Comparison of ENCODE assay signal across 20 cellular contexts in genomic region chr9:121187681-121188305, GRCh38. TPM values are rescaled to one million over a fixed set of nuclear protein-coding genes. Genes with fewer than 3 reads are reported as not detected.
DNase-seq lines count a peak whose midpoint lies in the region; ATAC-seq and TF ChIP-seq lines count a peak whose summit lies in the region.
"Had no signal": no experiment of that assay in that cellular context is flagged by ENCODE, and none has a peak within 500 bp of the region (broad histone marks: within the 10 kb centered on the region; RNA-seq: fewer than 3 reads in every experiment).

No MANE protein-coding gene starts in this region.

- H3K27ac ChIP-seq in cardiac muscle cell (peak overlapping the region; percentile 33), Panc1 (ENCODE audit: low read length) (no peak overlapping the region), epithelial cell of prostate (peak overlapping the region; percentile 22)
- H3K27ac ChIP-seq: left ventricle myocardium inferior had no signal

- in situ Hi-C loops in Panc1 (cut with HindIII; ENCODE audit: low pct_unique_long_range_greater_than_20kb, low sequenced_read_pairs) = no loop called here

- CTCF ChIA-PET in Panc1 (lab: Charles Lee) = no interaction called here

- H3K9me3 Mint-ChIP-seq in stimulated activated memory B cell treated with anti-CD40 and anti-IgM and Interleukin-4, amounts not matched to agents 10 μg/mL and 1 μg/mL and 100 μg/mL, for 72 hours = no peaks in the 10 kb centered on the region

- H3K4me3 ChIP-seq in cardiac muscle cell (no peak overlapping the region), Panc1 (ENCODE audit: low read depth in 2 of 2, low read length in 2 of 2) (no peak overlapping the region)
- H3K4me3 ChIP-seq: gastroesophageal sphincter, left ventricle myocardium inferior had no signal

- no peak overlapping the region for H3K4me3 Mint-ChIP-seq in stimulated activated memory B cell treated with anti-CD40 and anti-IgM and Interleukin-4, amounts not matched to agents 10 μg/mL and 1 μg/mL and 100 μg/mL, for 72 hours

- H3K27ac Mint-ChIP-seq in stimulated activated memory B cell treated with anti-CD40 and anti-IgM and Interleukin-4, amounts not matched to agents 10 μg/mL and 1 μg/mL and 100 μg/mL, for 72 hours = peak overlapping the region; percentile 42

- peak in 1 of 2 donors; percentile 20 for DNase-seq in cardiac muscle cell (ENCODE audit: low read depth in 1 of 2, low spot score in 1 of 2)
- DNase-seq in Right ventricle myocardium superior = no peak
- no peak for DNase-seq in Panc1 (ENCODE audit: low read depth, low spot score)
- no peak for DNase-seq in epithelial cell of prostate (ENCODE audit: low read depth, low spot score)
- no peak for DNase-seq in DMS153 treated with DMSO at 0.1 percent for 48 hours (lab: John Stamatoyannopoulos, UW; ENCODE audit: unreplicated experiment)
- DNase-seq in cerebellum (ENCODE audit: low spot score) = no peak
- no peak for DNase-seq in NCI-H69 (lab: John Stamatoyannopoulos, UW)
- DNase-seq: activated gamma-delta T cell, Calu3, dermis blood vessel endothelial cell, erythroblast, left ventricle myocardium inferior, NCI-H1105 treated with DMSO at 0.1 percent for 48 hours, NCI-H2107, NCI-H524 treated with DMSO at 0.1 percent for 48 hours, T-helper 2 cell had no signal

- no peaks in the 10 kb centered on the region for H3K27me3 Mint-ChIP-seq in stimulated activated memory B cell treated with anti-CD40 and anti-IgM and Interleukin-4, amounts not matched to agents 10 μg/mL and 1 μg/mL and 100 μg/mL, for 72 hours

- no peak for ATAC-seq in Right ventricle myocardium superior (ENCODE audit: poor library complexity)
- ATAC-seq in Panc1 = no peak
- no peak for ATAC-seq in stimulated activated memory B cell treated with anti-CD40 and anti-IgM and Interleukin-4, amounts not matched to agents 10 μg/mL and 1 μg/mL and 100 μg/mL, for 72 hours
- ATAC-seq: gastroesophageal sphincter, HCT116, Right ventricle myocardium inferior had no signal

- POLR2A ChIA-PET in Panc1 (lab: Charles Lee) = no interaction called here

- TF ChIP-seq CTCF in cardiac muscle cell (IDR thresholded peaks at IDR 0.05; ENCODE audit: low read depth, low read length) (no peak), Panc1 (IDR thresholded peaks at IDR 0.05) (no peak)

- H3K36me3 ChIP-seq in cardiac muscle cell (peaks cover under 1% of the 10 kb centered on the region), Panc1 (ENCODE audit: control insufficient read depth, insufficient read depth, low read length) (peaks cover 10% of the 10 kb centered on the region; the same call in 1 of the 2 replicates)

- H3K36me3 Mint-ChIP-seq in stimulated activated memory B cell treated with anti-CD40 and anti-IgM and Interleukin-4, amounts not matched to agents 10 μg/mL and 1 μg/mL and 100 μg/mL, for 72 hours = peaks cover 21% of the 10 kb centered on the region

- peaks cover 62% of the 10 kb centered on the region for H3K4me1 Mint-ChIP-seq in stimulated activated memory B cell treated with anti-CD40 and anti-IgM and Interleukin-4, amounts not matched to agents 10 μg/mL and 1 μg/mL and 100 μg/mL, for 72 hours

- intact Hi-C loops in Right ventricle myocardium superior (cut with DNase I) = no loop called here
- intact Hi-C loops in Panc1 (cut with micrococcal nuclease; ENCODE audit: unreplicated experiment) = no loop called here

- H3K4me1 ChIP-seq in cardiac muscle cell (ENCODE audit: low read depth) = peaks cover 63% of the 10 kb centered on the region
- peaks cover 10% of the 10 kb centered on the region; the same call in 1 of the 2 replicates for H3K4me1 ChIP-seq in Panc1 (ENCODE audit: control insufficient read depth, insufficient read depth, low read length)

- H3K9me3 ChIP-seq in cardiac muscle cell (ENCODE audit: low read depth) (no peaks in the 10 kb centered on the region), Panc1 (ENCODE audit: control insufficient read depth, insufficient read depth, low read depth, low read length) (no peaks in the 10 kb centered on the region)
- H3K9me3 ChIP-seq: gastroesophageal sphincter, left ventricle myocardium inferior had no signal

- TSS peak; percentile 22 for BruUV-seq in Panc1 (replicated peaks; lab: Mats Ljungman, UMichigan)

- H3K27me3 ChIP-seq in cardiac muscle cell = no peaks in the 10 kb centered on the region
- H3K27me3 ChIP-seq in Panc1 (ENCODE audit: control insufficient read depth, insufficient read depth, low read length) = no peaks in the 10 kb centered on the region
- H3K27me3 ChIP-seq: gastroesophageal sphincter had no signal

RNA-seq across cellular contexts. Expression of gene RAB14, which starts 13.9 kb away (rescaled TPM):
- total RNA-seq in cardiac muscle cell (16.5 and 17.4 TPM in 2 replicates), Right ventricle myocardium superior (53.3 TPM), Panc1 (2021; ENCODE audit: unreplicated experiment) (42.7 TPM), cerebellum (48.6 TPM)
- 54.2 and 68.0 TPM in 2 replicates for polyA plus RNA-seq in cardiac muscle cell
- 23.1 TPM for polyA plus RNA-seq in Panc1 (2012; ENCODE audit: insufficient read length)
